In genomic region chr12:57837779-57838562, GRCh38 we compare ENCODE assay signal across 8 cellular contexts. TPM values are rescaled to one million over a fixed set of nuclear protein-coding genes. Genes with fewer than 3 reads are reported as not detected.
DNase-seq lines count a peak whose midpoint lies in the region; ATAC-seq and TF ChIP-seq lines count a peak whose summit lies in the region.

No MANE protein-coding gene starts in this region.

- no peaks in the 10 kb centered on the region for H3K9me3 Mint-ChIP-seq in activated naive CD4-positive, alpha-beta T cell treated with anti-CD3 and anti-CD28 coated beads, Interleukin-2, amount 50 U/mL, for 72 hours

- no peak overlapping the region for H2AFZ ChIP-seq in KMS-11 (ENCODE audit: low read depth)

- H3K4me3 ChIP-seq in KMS-11 (IDR thresholded peaks at IDR 0.05; ENCODE audit: insufficient read depth, low read depth, low read length) (no peak overlapping the region), left ventricle myocardium inferior (peak overlapping the region; percentile 95), stomach (peak overlapping the region in 1 of 4 donors; percentile 80)

- no peak for TF ChIP-seq POLR2A in stomach (IDR thresholded peaks at IDR 0.05)

- no peaks in the 10 kb centered on the region for H3K36me3 ChIP-seq in KMS-11 (ENCODE audit: insufficient read depth)
- no peaks in the 10 kb centered on the region for H3K36me3 ChIP-seq in left ventricle myocardium inferior
- peaks cover 0 to 3% (median 0%) of the 10 kb centered on the region in 4 donors for H3K36me3 ChIP-seq in stomach

- peak overlapping the region; percentile 23; the same call in 1 of the 2 replicates for H3K9ac ChIP-seq in KMS-11

- TF ChIP-seq EP300 in stomach (IDR thresholded peaks at IDR 0.05) = no peak

- H4K20me1 ChIP-seq in KMS-11 (ENCODE audit: insufficient read depth) = peaks cover 43% of the 10 kb centered on the region

- H3K4me1 ChIP-seq in KMS-11 (ENCODE audit: low read depth, poor library complexity, severe bottlenecking) (peaks cover 100% of the 10 kb centered on the region), left ventricle myocardium inferior (peaks cover 100% of the 10 kb centered on the region), stomach (peaks cover 99 to 100% (median 100%) of the 10 kb centered on the region in 4 donors)

- peak overlapping the region; percentile 64 for H3K27ac ChIP-seq in KMS-11
- H3K27ac ChIP-seq in left ventricle myocardium inferior (replicated peaks) = peak overlapping the region; percentile 100
- H3K27ac ChIP-seq in stomach = peak overlapping the region; percentile 37 to 100 (median 98)

- intact Hi-C loops in left ventricle myocardium inferior (cut with micrococcal nuclease) (no loop called here), stomach (cut with DNase I; ENCODE audit: low total_unique reads) (no loop called here)

- TF ChIP-seq CTCF in KMS-11 (conservative IDR thresholded peaks at IDR 0.05; ENCODE audit: low read depth, low read length) (no peak), left ventricle myocardium inferior (IDR thresholded peaks at IDR 0.05; ENCODE audit: borderline replicate concordance) (no peak), stomach (IDR thresholded peaks at IDR 0.05) (no peak)

- 4 to 27% (median 21%) methylated on average over 5 of the region's 5 CpGs for WGBS in stomach, 5 donors

- H3K27me3 ChIP-seq in KMS-11 (ENCODE audit: insufficient read depth, low read depth) (no peaks in the 10 kb centered on the region), left ventricle myocardium inferior (ENCODE audit: low read depth) (no peaks in the 10 kb centered on the region), stomach (no peaks in the 10 kb centered on the region)

- peaks cover 97% of the 10 kb centered on the region for H3K79me2 ChIP-seq in KMS-11 (ENCODE audit: insufficient read depth, low read depth)

- H3K27ac Mint-ChIP-seq in activated naive CD4-positive, alpha-beta T cell treated with anti-CD3 and anti-CD28 coated beads, Interleukin-2, amount 50 U/mL, for 72 hours = peak overlapping the region; percentile 81 to 89

- peak; percentile 88 for DNase-seq in ELR (ENCODE audit: low read depth)
- DNase-seq in activated naive CD4-positive, alpha-beta T cell treated with anti-CD3 and anti-CD28 coated beads, Interleukin-2, amount 50 U/mL, for 72 hours (ENCODE audit: low spot score in 2 of 2) = no peak
- DNase-seq in left ventricle myocardium inferior = peak; percentile 43
- DNase-seq in stomach = no peak
- DNase-seq in stimulated activated CD8-positive, alpha-beta memory T cell treated with anti-CD3 and anti-CD28 coated beads, Interleukin-4, amount 100 ng/mL, for 48 hours = no peak

- H3K4me2 ChIP-seq in KMS-11 = peak overlapping the region; percentile 76

- peak; percentile 15 to 27 for ATAC-seq in activated naive CD4-positive, alpha-beta T cell treated with anti-CD3 and anti-CD28 coated beads, Interleukin-2, amount 50 U/mL, for 72 hours
- ATAC-seq in GM18520 (IDR thresholded peaks at IDR 0.05; ENCODE audit: unreplicated experiment) = no peak
- ATAC-seq in HG03175 (IDR thresholded peaks at IDR 0.05; ENCODE audit: unreplicated experiment) = no peak

- H3K9me3 ChIP-seq in left ventricle myocardium inferior (replicated peaks) (no peaks in the 10 kb centered on the region), stomach (no peaks in the 10 kb centered on the region)

- H3K36me3 Mint-ChIP-seq in activated naive CD4-positive, alpha-beta T cell treated with anti-CD3 and anti-CD28 coated beads, Interleukin-2, amount 50 U/mL, for 72 hours = no peaks in the 10 kb centered on the region

RNA-seq across cellular contexts. Expression of gene CTDSP2, which starts 8.6 kb away (rescaled TPM):
- total RNA-seq in activated naive CD4-positive, alpha-beta T cell treated with anti-CD3 and anti-CD28 coated beads, Interleukin-2, amount 50 U/mL, for 72 hours = 100 to 1,000 TPM in 1 of 2 donors, 10 to 100 TPM in 1; 76.3 to 103 TPM
- total RNA-seq in left ventricle myocardium inferior (82.6 TPM), stomach (100 to 1,000 TPM in 2 of 5 donors, 10 to 100 TPM in 3; 64.6 to 152 (median 82.4) TPM)
- polyA plus RNA-seq in stomach = 10 to 100 TPM; 28.4 to 67.4 (median 65.4) TPM

RNA-seq across cellular contexts. Expression of gene AVIL, which starts 19.4 kb away (rescaled TPM):
- total RNA-seq in activated naive CD4-positive, alpha-beta T cell treated with anti-CD3 and anti-CD28 coated beads, Interleukin-2, amount 50 U/mL, for 72 hours = 1 to 10 TPM in 1 of 2 donors, under 1 TPM in 1; 0.23 to 3.1 TPM
- total RNA-seq in left ventricle myocardium inferior (2.1 TPM), stomach (1 to 10 TPM in 4 of 5 donors, under 1 TPM in 1; 0.45 to 5.8 (median 4.1) TPM)
- polyA plus RNA-seq in stomach = 1 to 10 TPM; 1.5 to 5.9 (median 2.3) TPM

RNA-seq across cellular contexts. Expression of gene TSFM, which starts 55.4 kb away (rescaled TPM):
- total RNA-seq in activated naive CD4-positive, alpha-beta T cell treated with anti-CD3 and anti-CD28 coated beads, Interleukin-2, amount 50 U/mL, for 72 hours = 10 to 100 TPM; 35.9 to 50.2 TPM
- total RNA-seq in left ventricle myocardium inferior (53.7 TPM), stomach (10 to 100 TPM in 2 of 5 donors, 1 to 10 TPM in 3; 2.3 to 13.8 (median 8.0) TPM)
- polyA plus RNA-seq in stomach = 10 to 100 TPM; 32.0 to 39.3 (median 37.0) TPM

Comparison
In these comparisons a context has a peak if more than half of its experiments do, and no peak if none do; other contexts are left out.
1. DNase-seq: peak in ELR (single experiment) and left ventricle myocardium inferior (single experiment); none in activated naive CD4-positive, alpha-beta T cell treated with anti-CD3 and anti-CD28 coated beads, Interleukin-2, amount 50 U/mL, for 72 hours (0 of 2), stomach (single experiment) and stimulated activated CD8-positive, alpha-beta memory T cell treated with anti-CD3 and anti-CD28 coated beads, Interleukin-4, amount 100 ng/mL, for 48 hours (single experiment).
2. ATAC-seq: peak in activated naive CD4-positive, alpha-beta T cell treated with anti-CD3 and anti-CD28 coated beads, Interleukin-2, amount 50 U/mL, for 72 hours (2 of 2); none in GM18520 (single experiment) and HG03175 (single experiment).
3. Peak in every context shown above with its lines, with median percentiles within 50 percentile points of each other: H3K27ac ChIP-seq.